In the genomic region with DNA sequence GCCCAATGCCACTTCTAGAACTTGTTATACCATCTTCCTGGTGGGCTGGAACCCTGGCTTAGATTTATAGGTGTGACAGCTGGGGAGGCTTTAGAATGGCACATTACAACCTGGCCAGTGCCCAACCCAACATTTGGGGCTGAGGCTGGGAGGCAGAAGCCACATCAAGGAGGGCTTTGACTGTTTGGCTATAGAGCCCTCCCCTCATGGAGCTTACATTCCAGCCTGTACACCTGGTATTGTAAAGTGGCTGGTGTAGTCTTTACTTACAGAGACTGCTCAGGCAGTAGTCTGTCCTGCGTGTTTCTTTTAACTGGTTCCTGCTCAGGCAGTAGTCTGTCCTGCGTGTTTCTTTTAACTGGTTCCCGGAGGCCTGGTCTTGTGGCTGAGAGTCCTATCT, we compare ENCODE assay signal across 28 cellular contexts.
"Had no signal": no experiment of that assay in that cellular context is flagged by ENCODE, and none has a peak within 500 bp of the region (broad histone marks: within the 10 kb centered on the region; RNA-seq: fewer than 3 reads in every experiment).

No MANE protein-coding gene starts in this region.

- H3K9ac ChIP-seq: parathyroid adenoma had no signal

- H3K27me3 ChIP-seq: adrenal gland, dorsolateral prefrontal cortex, suprapubic skin, tibial artery had no signal

- H3K79me2 ChIP-seq: parathyroid adenoma had no signal

- H3K36me3 Mint-ChIP-seq: activated naive CD8-positive, alpha-beta T cell treated with anti-CD3 and anti-CD28 coated beads for 36 hours; brain had no signal

- H3K4me3 ChIP-seq: adrenal gland, coronary artery, dorsolateral prefrontal cortex, gastrocnemius medialis, suprapubic skin, tibial artery had no signal

- H3K27me3 Mint-ChIP-seq: activated naive CD8-positive, alpha-beta T cell treated with anti-CD3 and anti-CD28 coated beads for 36 hours; brain; stimulated activated naive B cell treated with anti-CD40 and anti-IgM and Interleukin-4, amounts not matched to agents 10 μg/mL and 1 μg/mL and 100 μg/mL, for 72 hours had no signal

- H3K9me3 Mint-ChIP-seq: activated naive CD4-positive, alpha-beta T cell treated with anti-CD3 and anti-CD28 coated beads for 36 hours; activated naive CD8-positive, alpha-beta T cell treated with anti-CD3 and anti-CD28 coated beads for 36 hours; activated T-helper 1 cell treated with anti-CD3 and anti-CD28 coated beads, Interleukin-12 subunit alpha, Interleukin-12 subunit beta, Interleukin-2, Interleukin-4 antibody, amounts not matched to agents 30 ng/mL and 10 ng/mL and 1 ng/mL, durations not matched to agents 14 hours and 24 hours and 36 hours; brain; naive thymus-derived CD4-positive, alpha-beta T cell; stimulated activated naive B cell treated with anti-CD40 and anti-IgM and Interleukin-4, amounts not matched to agents 10 μg/mL and 1 μg/mL and 100 μg/mL, for 72 hours had no signal

- H3K4me3 Mint-ChIP-seq: activated naive CD4-positive, alpha-beta T cell treated with anti-CD3 and anti-CD28 coated beads for 36 hours; activated naive CD8-positive, alpha-beta T cell treated with anti-CD3 and anti-CD28 coated beads for 36 hours; activated T-helper 1 cell treated with anti-CD3 and anti-CD28 coated beads, Interleukin-12 subunit alpha, Interleukin-12 subunit beta, Interleukin-2, Interleukin-4 antibody, amounts not matched to agents 30 ng/mL and 10 ng/mL and 1 ng/mL, durations not matched to agents 14 hours and 24 hours and 36 hours; naive thymus-derived CD4-positive, alpha-beta T cell; stimulated activated naive B cell treated with anti-CD40 and anti-IgM and Interleukin-4, amounts not matched to agents 10 μg/mL and 1 μg/mL and 100 μg/mL, for 72 hours had no signal

- H3K9me3 ChIP-seq: adrenal gland, gastrocnemius medialis, suprapubic skin, tibial artery had no signal

- H3K36me3 ChIP-seq: adrenal gland, gastrocnemius medialis had no signal

- ATAC-seq: gastrocnemius medialis; left cardiac atrium; naive thymus-derived CD4-positive, alpha-beta T cell; right cardiac atrium; stimulated activated naive B cell treated with anti-CD40 and anti-IgM and Interleukin-4, amounts not matched to agents 10 μg/mL and 1 μg/mL and 100 μg/mL, for 72 hours had no signal

- H3K27ac Mint-ChIP-seq: activated naive CD4-positive, alpha-beta T cell treated with anti-CD3 and anti-CD28 coated beads for 36 hours; activated naive CD8-positive, alpha-beta T cell treated with anti-CD3 and anti-CD28 coated beads for 36 hours; activated T-helper 1 cell treated with anti-CD3 and anti-CD28 coated beads, Interleukin-12 subunit alpha, Interleukin-12 subunit beta, Interleukin-2, Interleukin-4 antibody, amounts not matched to agents 30 ng/mL and 10 ng/mL and 1 ng/mL, durations not matched to agents 14 hours and 24 hours and 36 hours; stimulated activated naive B cell treated with anti-CD40 and anti-IgM and Interleukin-4, amounts not matched to agents 10 μg/mL and 1 μg/mL and 100 μg/mL, for 72 hours had no signal

- H3K27ac ChIP-seq: adrenal gland, coronary artery, dorsolateral prefrontal cortex, gastrocnemius medialis, suprapubic skin, tibial artery had no signal

- H3K4me1 ChIP-seq: gastrocnemius medialis had no signal

- H2AFZ ChIP-seq: parathyroid adenoma had no signal

- FAIRE-seq: islet of Langerhans had no signal

- DNase-seq: activated CD4-positive, alpha-beta T cell treated with anti-CD3 and anti-CD28 coated beads for 4 hours; activated CD4-positive, alpha-beta T cell treated with anti-CD3 and anti-CD28 coated beads, Interleukin-2, amount 50 U/mL, for 48 hours; activated CD8-positive, alpha-beta memory T cell treated with anti-CD3 and anti-CD28 coated beads, Interleukin-2, amount 50 U/mL, for 4 hours; activated effector memory CD4-positive, alpha-beta T cell treated with anti-CD3 and anti-CD28 coated beads, Interleukin-2, amount 50 U/mL, for 16 hours; activated naive CD4-positive, alpha-beta T cell treated with anti-CD3 and anti-CD28 coated beads for 36 hours; activated naive CD8-positive, alpha-beta T cell treated with anti-CD3 and anti-CD28 coated beads for 36 hours; activated T-cell treated with anti-CD3 and anti-CD28 coated beads, Interleukin-2, amount 50 U/mL, for 1 hour; adrenal gland; dorsolateral prefrontal cortex; effector memory CD4-positive, alpha-beta T cell; gastrocnemius medialis; glutamatergic neuron; left cardiac atrium; mammary epithelial cell; midbrain; naive thymus-derived CD4-positive, alpha-beta T cell; occipital lobe; right cardiac atrium; stimulated activated CD4-positive, alpha-beta T cell treated with anti-CD3 and anti-CD28 coated beads, Interleukin-15, amount 100 ng/mL, for 24 hours; stimulated activated CD4-positive, alpha-beta T cell treated with anti-CD3 and anti-CD28 coated beads, Interleukin-2, amount 100 ng/mL, for 24 hours; stimulated activated naive B cell treated with anti-CD40 and anti-IgM and Interleukin-4, amounts not matched to agents 10 μg/mL and 1 μg/mL and 100 μg/mL, for 72 hours; tibial artery had no signal
